In genomic region chr1:202165942-202166843, GRCh38 we compare ENCODE assay signal across 1 cellular context.
TF ChIP-seq lines count a peak whose summit lies in the region.

No MANE protein-coding gene starts in this region.

TF ChIP-seq in HEK293, 187 proteins besides CTCF, POLR2A, EP300 and RAD21 (continued from another document):
- TF ChIP-seq ZBTB21 (tag by site-specific recombination; IDR thresholded peaks at IDR 0.05), result no peak
